ENCODE assay signal across 11 cellular contexts in the genomic region with DNA sequence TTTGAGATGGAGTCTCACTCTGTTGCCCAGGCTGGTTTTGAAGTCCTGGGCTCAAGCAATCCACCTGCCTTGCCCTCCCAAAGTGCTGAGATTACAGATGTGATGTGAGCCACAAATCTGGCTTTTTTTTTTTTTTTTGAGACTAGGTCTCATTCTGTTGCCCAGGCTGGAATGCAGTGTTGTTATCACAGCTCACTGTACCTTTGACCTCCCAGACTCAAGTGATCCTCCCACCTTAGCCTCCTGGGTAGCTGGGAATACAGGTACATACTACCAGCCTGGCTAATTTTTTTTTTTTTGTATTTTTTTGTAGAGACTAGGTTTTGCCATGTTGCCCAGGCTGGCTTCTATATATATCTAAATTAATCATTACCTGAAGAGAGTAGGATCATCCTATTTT.
"Had no signal": no experiment of that assay in that cellular context is flagged by ENCODE, and none has a peak within 500 bp of the region (broad histone marks: within the 10 kb centered on the region; RNA-seq: fewer than 3 reads in every experiment).

No MANE protein-coding gene starts in this region.

- H3K4me3 ChIP-seq: GM23248, GM23338, HAP-1 had no signal

- H3K4me1 ChIP-seq: HAP-1 had no signal

- ATAC-seq: GM23338, HCT116 had no signal

- H3K4me2 ChIP-seq: GM23338 had no signal

- H3K36me3 ChIP-seq: HAP-1 had no signal

- H3K27ac ChIP-seq: GM23248 had no signal

- FAIRE-seq: H1, H54 had no signal

- H3K4me1 Mint-ChIP-seq: GM23338, H9 had no signal

- H3K9me3 Mint-ChIP-seq: GM23338, H9, HFFc6 had no signal

- H2AFZ ChIP-seq: GM23248 had no signal

- H3K9ac ChIP-seq: GM23248 had no signal

- H3K27ac Mint-ChIP-seq: GM23338, H9, HFFc6 had no signal

- H3K4me3 Mint-ChIP-seq: GM23338, H9, HFFc6 had no signal

- H3K9me3 ChIP-seq: HAP-1 had no signal

- DNase-seq: GM23248, GOT3, H7, H9, HCEC 1CT, HFFc6 had no signal
